In genomic region chr12:76641073-76641472, GRCh38 we compare ENCODE assay signal across 23 cellular contexts.
DNase-seq lines count a peak whose midpoint lies in the region; ATAC-seq, FAIRE-seq and TF ChIP-seq lines count a peak whose summit lies in the region.
"Had no signal": no experiment of that assay in that cellular context is flagged by ENCODE, and none has a peak within 500 bp of the region (broad histone marks: within the 10 kb centered on the region; RNA-seq: fewer than 3 reads in every experiment).

No MANE protein-coding gene starts in this region.

- H3K9me1 ChIP-seq in K562 (ENCODE audit: control insufficient read depth, insufficient read depth, low read length), result no peaks in the 10 kb centered on the region

- H3K4me2 ChIP-seq in K562 (ENCODE audit: insufficient read depth, low read length), result no peak overlapping the region
- H3K4me2 ChIP-seq: A549; BLaER1 treated with 17β-estradiol and CSF1 and Interleukin-3, amounts not matched to agents 10 nM and 100 nM had no signal

- POLR2A ChIA-PET in activated CD8-positive, alpha-beta T cell treated with anti-CD3 and anti-CD28 coated beads for 36 hours (lab: Charles Lee), result no interaction called here
- POLR2A ChIA-PET in activated CD8-positive, alpha-beta T cell treated with anti-CD3 and anti-CD28 coated beads, Interleukin-2, amount 10 ng/mL, durations not matched to agents 7 days and 5 days (lab: Charles Lee), result no interaction called here
- POLR2A ChIA-PET in K562 (lab: Yijun Ruan, JAX), result no interaction called here

- in situ Hi-C loops in K562 (cut with MboI), result no loop called here

- H3K4me3 Mint-ChIP-seq in activated CD8-positive, alpha-beta T cell treated with anti-CD3 and anti-CD28 coated beads for 36 hours, result no peak overlapping the region
- H3K4me3 Mint-ChIP-seq in activated CD8-positive, alpha-beta T cell treated with anti-CD3 and anti-CD28 coated beads, Interleukin-2, amount 10 ng/mL, durations not matched to agents 7 days and 5 days, result no peak overlapping the region
- H3K4me3 Mint-ChIP-seq in nephron progenitor cell (no peak overlapping the region), progenitor cell of endocrine pancreas (ENCODE audit: low read depth) (no peak overlapping the region)
- H3K4me3 Mint-ChIP-seq: B cell; CD4-positive, alpha-beta T cell; CD8-positive, alpha-beta T cell had no signal

- H3K4me3 ChIP-seq in K562, result no peak overlapping the region
- H3K4me3 ChIP-seq: A549; BLaER1 treated with 17β-estradiol and CSF1 and Interleukin-3, amounts not matched to agents 10 nM and 100 nM had no signal

- TF ChIP-seq EP300 in K562 (IDR thresholded peaks at IDR 0.05; ENCODE audit: low read length), result no peak

- H3K9ac ChIP-seq in K562 (ENCODE audit: insufficient read depth in 1 of 2, low read depth in 2 of 2, low read length in 2 of 2), result no peak overlapping the region
- H3K9ac ChIP-seq: BLaER1 treated with 17β-estradiol and CSF1 and Interleukin-3, amounts not matched to agents 10 nM and 100 nM had no signal

- intact Hi-C loops in activated CD8-positive, alpha-beta T cell treated with anti-CD3 and anti-CD28 coated beads for 36 hours (cut with micrococcal nuclease), result no loop called here
- intact Hi-C loops in K562 (cut with micrococcal nuclease), result no loop called here

- WGBS in K562 (ENCODE audit: insufficient coverage, low coverage, missing lambda C conversion rate), result 22% methylated on average over 1 of the region's 1 CpG

- H3K27me3 ChIP-seq in K562 (ENCODE audit: control insufficient read depth in 2 of 2, insufficient read depth in 2 of 2, low read length in 2 of 2), result no peaks in the 10 kb centered on the region
- H3K27me3 ChIP-seq: BLaER1 treated with 17β-estradiol and CSF1 and Interleukin-3, amounts not matched to agents 10 nM and 100 nM had no signal

- FAIRE-seq in K562 (lab: Jason Lieb, UNC), result no peak
- FAIRE-seq: A549, D721Med, G401.6, GM12891, GM19239 had no signal

- no TSS peak for BruUV-seq in K562 (replicated peaks; lab: Mats Ljungman, UMichigan)

- no peaks in the 10 kb centered on the region for H3K36me3 Mint-ChIP-seq in activated CD8-positive, alpha-beta T cell treated with anti-CD3 and anti-CD28 coated beads for 36 hours (ENCODE audit: low read depth)
- H3K36me3 Mint-ChIP-seq in activated CD8-positive, alpha-beta T cell treated with anti-CD3 and anti-CD28 coated beads, Interleukin-2, amount 10 ng/mL, durations not matched to agents 7 days and 5 days (ENCODE audit: low read depth), result no peaks in the 10 kb centered on the region
- H3K36me3 Mint-ChIP-seq in nephron progenitor cell (ENCODE audit: low read depth) (no peaks in the 10 kb centered on the region), progenitor cell of endocrine pancreas (ENCODE audit: insufficient read depth) (no peaks in the 10 kb centered on the region)
- H3K36me3 Mint-ChIP-seq: CD8-positive, alpha-beta T cell had no signal

- no peak for TF ChIP-seq POLR2A in K562 (conservative IDR thresholded peaks at IDR 0.05)

- peaks cover 0 to 9% of the 10 kb centered on the region in 2 experiments; a peak in 3 of 5 replicates for H3K4me1 ChIP-seq in K562 (replicated peaks in 1 of 2; ENCODE audit: control insufficient read depth in 2 of 2, insufficient read depth in 2 of 2, low read length in 2 of 2)
- H3K4me1 ChIP-seq: BLaER1 treated with 17β-estradiol and CSF1 and Interleukin-3, amounts not matched to agents 10 nM and 100 nM; Caco-2 had no signal

- H4K20me1 ChIP-seq in K562 (replicated peaks; ENCODE audit: control insufficient read depth, insufficient read depth, low read length), result no peaks in the 10 kb centered on the region
- H4K20me1 ChIP-seq: BLaER1 treated with 17β-estradiol and CSF1 and Interleukin-3, amounts not matched to agents 10 nM and 100 nM had no signal

- no peak overlapping the region for H3K27ac Mint-ChIP-seq in activated CD8-positive, alpha-beta T cell treated with anti-CD3 and anti-CD28 coated beads for 36 hours
- no peak overlapping the region for H3K27ac Mint-ChIP-seq in activated CD8-positive, alpha-beta T cell treated with anti-CD3 and anti-CD28 coated beads, Interleukin-2, amount 10 ng/mL, durations not matched to agents 7 days and 5 days
- H3K27ac Mint-ChIP-seq in nephron progenitor cell (peak overlapping the region; percentile 18), progenitor cell of endocrine pancreas (no peak overlapping the region)
- H3K27ac Mint-ChIP-seq: B cell; CD4-positive, alpha-beta T cell; CD8-positive, alpha-beta T cell had no signal

- peaks cover 10% of the 10 kb centered on the region for H3K4me1 Mint-ChIP-seq in activated CD8-positive, alpha-beta T cell treated with anti-CD3 and anti-CD28 coated beads for 36 hours (ENCODE audit: low read depth)
- peaks cover 7% of the 10 kb centered on the region for H3K4me1 Mint-ChIP-seq in activated CD8-positive, alpha-beta T cell treated with anti-CD3 and anti-CD28 coated beads, Interleukin-2, amount 10 ng/mL, durations not matched to agents 7 days and 5 days (ENCODE audit: low read depth)
- no peaks in the 10 kb centered on the region for H3K4me1 Mint-ChIP-seq in nephron progenitor cell
- H3K4me1 Mint-ChIP-seq in progenitor cell of endocrine pancreas (ENCODE audit: low read depth), result no peaks in the 10 kb centered on the region
- H3K4me1 Mint-ChIP-seq: B cell had no signal

- no peak overlapping the region for H3K27ac ChIP-seq in K562 (ENCODE audit: extremely low read depth, low read depth, low read length)
- H3K27ac ChIP-seq: 22Rv1; A549; BLaER1 treated with 17β-estradiol and CSF1 and Interleukin-3, amounts not matched to agents 10 nM and 100 nM; C4-2B had no signal

- no peaks in the 10 kb centered on the region for H3K36me3 ChIP-seq in K562 (ENCODE audit: control insufficient read depth, insufficient read depth, low read length)
- H3K36me3 ChIP-seq: BLaER1 treated with 17β-estradiol and CSF1 and Interleukin-3, amounts not matched to agents 10 nM and 100 nM had no signal

- peaks cover 1% of the 10 kb centered on the region for H3K27me3 Mint-ChIP-seq in activated CD8-positive, alpha-beta T cell treated with anti-CD3 and anti-CD28 coated beads for 36 hours
- H3K27me3 Mint-ChIP-seq in activated CD8-positive, alpha-beta T cell treated with anti-CD3 and anti-CD28 coated beads, Interleukin-2, amount 10 ng/mL, durations not matched to agents 7 days and 5 days (ENCODE audit: low read depth), result no peaks in the 10 kb centered on the region
- H3K27me3 Mint-ChIP-seq in nephron progenitor cell (ENCODE audit: low read depth, poor library complexity) (peaks cover 4% of the 10 kb centered on the region), progenitor cell of endocrine pancreas (no peaks in the 10 kb centered on the region)
- H3K27me3 Mint-ChIP-seq: B cell; CD4-positive, alpha-beta T cell had no signal

- no peaks in the 10 kb centered on the region for H3K9me3 Mint-ChIP-seq in activated CD8-positive, alpha-beta T cell treated with anti-CD3 and anti-CD28 coated beads for 36 hours
- no peaks in the 10 kb centered on the region for H3K9me3 Mint-ChIP-seq in activated CD8-positive, alpha-beta T cell treated with anti-CD3 and anti-CD28 coated beads, Interleukin-2, amount 10 ng/mL, durations not matched to agents 7 days and 5 days (ENCODE audit: insufficient read depth)
- H3K9me3 Mint-ChIP-seq in nephron progenitor cell (peaks cover 6% of the 10 kb centered on the region), progenitor cell of endocrine pancreas (ENCODE audit: low read depth) (no peaks in the 10 kb centered on the region)
- H3K9me3 Mint-ChIP-seq: CD4-positive, alpha-beta T cell; CD8-positive, alpha-beta T cell had no signal

- CTCF ChIA-PET in activated CD8-positive, alpha-beta T cell treated with anti-CD3 and anti-CD28 coated beads for 36 hours (lab: Charles Lee), result interaction anchor here (1.7 kb wide), 1 partner anchor 43 kb away, joined by 3 read pairs; no protein-coding TSS in a partner anchor
- CTCF ChIA-PET in activated CD8-positive, alpha-beta T cell treated with anti-CD3 and anti-CD28 coated beads, Interleukin-2, amount 10 ng/mL, durations not matched to agents 7 days and 5 days (lab: Charles Lee), result no interaction called here
- CTCF ChIA-PET in K562 (lab: Yijun Ruan, JAX; ENCODE audit: low intra/inter-chr PET ratio), result no interaction called here

- TF ChIP-seq CTCF in activated CD8-positive, alpha-beta T cell treated with anti-CD3 and anti-CD28 coated beads for 36 hours (IDR thresholded peaks at IDR 0.05), result peak; percentile 21
- no peak for TF ChIP-seq CTCF in K562 (IDR thresholded peaks at IDR 0.05 in 2 of 3, conservative IDR thresholded peaks at IDR 0.05 in 1 of 3; ENCODE audit: insufficient read depth in 2 of 3, low read depth in 1 of 3, low read length in 3 of 3)
- no peak for TF ChIP-seq CTCF in nephron progenitor cell (IDR thresholded peaks at IDR 0.05)
- no peak for TF ChIP-seq CTCF in progenitor cell of endocrine pancreas (IDR thresholded peaks at IDR 0.05; ENCODE audit: unreplicated experiment)

- DNase-seq in activated CD8-positive, alpha-beta T cell treated with anti-CD3 and anti-CD28 coated beads for 36 hours, result no peak
- no peak for DNase-seq in activated CD8-positive, alpha-beta T cell treated with anti-CD3 and anti-CD28 coated beads, Interleukin-2, amount 10 ng/mL, durations not matched to agents 7 days and 5 days
- DNase-seq in K562 (ENCODE audit: extremely low read depth in 1 of 4, low spot score in 3 of 4) (no peak), nephron progenitor cell (no peak), progenitor cell of endocrine pancreas (ENCODE audit: low spot score, unreplicated experiment) (no peak)
- DNase-seq in activated CD4-positive, alpha-beta T cell treated with anti-CD3 and anti-CD28 coated beads for 4 hours, result no peak
- DNase-seq: AML-193; Caco-2; Calu3; CD4-positive, alpha-beta T cell; CD8-positive, alpha-beta T cell; DMS79 treated with DMSO at 0.1 percent for 48 hours; GF-D8 had no signal

- H3K9me3 ChIP-seq in K562 (replicated peaks; ENCODE audit: control insufficient read depth, insufficient read depth, low read depth, low read length), result no peaks in the 10 kb centered on the region
- H3K9me3 ChIP-seq: A549 had no signal

- no peaks in the 10 kb centered on the region for H3K79me2 ChIP-seq in K562 (ENCODE audit: control insufficient read depth, insufficient read depth, low read length)

- no peak for TF ChIP-seq RAD21 in K562 (CRISPR knock-in tag; conservative IDR thresholded peaks at IDR 0.05 in 1 of 2, IDR thresholded peaks at IDR 0.05 in 1 of 2)

- H2AFZ ChIP-seq in K562 (ENCODE audit: low read depth, low read length), result no peak overlapping the region

- no peak for ATAC-seq in activated CD8-positive, alpha-beta T cell treated with anti-CD3 and anti-CD28 coated beads for 36 hours
- ATAC-seq in activated CD8-positive, alpha-beta T cell treated with anti-CD3 and anti-CD28 coated beads, Interleukin-2, amount 10 ng/mL, durations not matched to agents 7 days and 5 days, result no peak
- ATAC-seq in K562 (no peak), GM21367 (IDR thresholded peaks at IDR 0.05; ENCODE audit: unreplicated experiment) (no peak)
- ATAC-seq: A549; CD8-positive, alpha-beta T cell had no signal

TF ChIP-seq in K562, 482 proteins besides CTCF, POLR2A, EP300 and RAD21 (continues in another document):
- no peak for TF ChIP-seq GABPB1 (CRISPR knock-in tag; IDR thresholded peaks at IDR 0.05)
